In the genomic region with DNA sequence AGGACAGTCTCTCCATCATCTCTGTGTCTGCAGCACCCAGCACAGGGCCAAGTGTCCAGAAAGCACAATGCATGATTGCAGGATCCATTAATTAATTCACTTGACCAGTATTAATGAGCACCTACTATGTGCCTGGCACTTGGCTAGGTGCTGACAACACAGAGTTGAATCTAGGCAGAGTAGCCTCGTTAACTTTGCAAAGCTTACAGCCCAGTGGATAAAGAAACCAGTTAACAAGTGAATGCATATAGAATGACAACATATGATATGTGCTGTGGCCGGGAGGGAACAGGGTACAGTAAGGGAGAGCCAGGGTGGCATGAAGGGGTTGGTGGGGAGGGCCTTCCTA, we compare ENCODE assay signal across 19 cellular contexts. TPM values are rescaled to one million over a fixed set of nuclear protein-coding genes. Genes with fewer than 3 reads are reported as not detected.
A peak's percentile ranks its signal among the peaks of the same experiment; 100 is the strongest.
DNase-seq lines count a peak whose midpoint lies in the region; ATAC-seq, FAIRE-seq and TF ChIP-seq lines count a peak whose summit lies in the region.
"Had no signal": no experiment of that assay in that cellular context is flagged by ENCODE, and none has a peak within 500 bp of the region (broad histone marks: within the 10 kb centered on the region; RNA-seq: fewer than 3 reads in every experiment).

No MANE protein-coding gene starts in this region.

- in situ Hi-C loops in HepG2 (cut with HindIII; ENCODE audit: extremely low pct_ligation_motif_present, low pct_unique_long_range_greater_than_20kb), result no loop called here

- 83 to 89% methylated on average over 2 of the region's 2 CpGs for WGBS in heart right ventricle, 2 donors
- 47% methylated on average over 2 of the region's 2 CpGs for WGBS in HepG2 (ENCODE audit: low lambda C conversion rate)
- WGBS in sigmoid colon, 2 donors, result 87 to 89% methylated on average over 2 of the region's 2 CpGs
- 91 to 92% methylated on average over 2 of the region's 2 CpGs for WGBS in thyroid gland, 2 donors
- 88% methylated on average over 2 of the region's 2 CpGs for WGBS in prostate gland

- H4K20me1 ChIP-seq in HepG2 (ENCODE audit: insufficient read depth, low read length), result no peaks in the 10 kb centered on the region

- no peaks in the 10 kb centered on the region for H3K79me2 ChIP-seq in HepG2 (ENCODE audit: insufficient read depth, low read length)

- ATAC-seq in heart right ventricle (no peak), HepG2 (no peak)

- TF ChIP-seq CTCF in heart right ventricle (IDR thresholded peaks at IDR 0.05), result no peak
- no peak for TF ChIP-seq CTCF in HepG2 (CRISPR knock-in tag; IDR thresholded peaks at IDR 0.05)
- TF ChIP-seq CTCF in sigmoid colon (IDR thresholded peaks at IDR 0.05), result no peak
- no peak for TF ChIP-seq CTCF in uterus (IDR thresholded peaks at IDR 0.05)
- no peak for TF ChIP-seq CTCF in thyroid gland (IDR thresholded peaks at IDR 0.05)
- TF ChIP-seq CTCF in prostate gland (IDR thresholded peaks at IDR 0.05), result no peak

- no peak overlapping the region for H2AFZ ChIP-seq in HepG2 (ENCODE audit: low read length)

- H3K9me3 ChIP-seq in heart right ventricle (no peaks in the 10 kb centered on the region), HepG2 (ENCODE audit: low read length) (no peaks in the 10 kb centered on the region), sigmoid colon (no peaks in the 10 kb centered on the region), uterus (no peaks in the 10 kb centered on the region), thyroid gland (no peaks in the 10 kb centered on the region), prostate gland (no peaks in the 10 kb centered on the region)

- H3K4me1 ChIP-seq in heart right ventricle, result peaks cover 0 to 26% (median 0%) of the 10 kb centered on the region in 9 donors
- peaks cover 77% of the 10 kb centered on the region for H3K4me1 ChIP-seq in HepG2 (ENCODE audit: insufficient read depth, low read length)
- peaks cover 0 to 82% (median 52%) of the 10 kb centered on the region in 4 donors for H3K4me1 ChIP-seq in sigmoid colon
- peaks cover 0 to 5% of the 10 kb centered on the region in 2 donors for H3K4me1 ChIP-seq in uterus
- H3K4me1 ChIP-seq in thyroid gland, result no peaks in the 10 kb centered on the region
- H3K4me1 ChIP-seq in prostate gland (replicated peaks), result no peaks in the 10 kb centered on the region

- H3K27me3 ChIP-seq in heart right ventricle, result no peaks in the 10 kb centered on the region
- peaks cover 3 to 5% of the 10 kb centered on the region in 2 experiments; a peak in 3 of 5 replicates for H3K27me3 ChIP-seq in HepG2 (ENCODE audit: control insufficient read depth in 1 of 2, insufficient read depth in 2 of 2, low read length in 2 of 2)
- H3K27me3 ChIP-seq in sigmoid colon, result no peaks in the 10 kb centered on the region
- no peaks in the 10 kb centered on the region for H3K27me3 ChIP-seq in uterus
- no peaks in the 10 kb centered on the region for H3K27me3 ChIP-seq in thyroid gland
- H3K27me3 ChIP-seq in prostate gland (replicated peaks; ENCODE audit: insufficient read depth), result no peaks in the 10 kb centered on the region

- peak overlapping the region in 2 of 10 donors; percentile 35 to 65 for H3K27ac ChIP-seq in heart right ventricle
- H3K27ac ChIP-seq in HepG2 (ENCODE audit: extremely low read length, insufficient read depth, low read length), result peak overlapping the region; percentile 19
- peak overlapping the region; percentile 49 to 92 (median 83) for H3K27ac ChIP-seq in sigmoid colon
- H3K27ac ChIP-seq in uterus, result peak overlapping the region; percentile 75 to 89
- no peak overlapping the region for H3K27ac ChIP-seq in thyroid gland
- H3K27ac ChIP-seq in prostate gland, result no peak overlapping the region
- H3K27ac ChIP-seq: 22Rv1, KMS-11 had no signal

- H3K9ac ChIP-seq in HepG2 (ENCODE audit: insufficient read depth, low read depth, low read length), result no peak overlapping the region
- H3K9ac ChIP-seq: KMS-11 had no signal

- peak overlapping the region; percentile 40 for H3K4me2 ChIP-seq in HepG2 (ENCODE audit: low read depth, low read length)
- H3K4me2 ChIP-seq: KMS-11 had no signal

- no peaks in the 10 kb centered on the region for H3K36me3 ChIP-seq in heart right ventricle
- H3K36me3 ChIP-seq in HepG2 (replicated peaks in 1 of 2; ENCODE audit: control insufficient read depth in 1 of 2, insufficient read depth in 2 of 2, low read length in 2 of 2), result no peaks in the 10 kb centered on the region
- no peaks in the 10 kb centered on the region for H3K36me3 ChIP-seq in sigmoid colon
- no peaks in the 10 kb centered on the region for H3K36me3 ChIP-seq in uterus
- H3K36me3 ChIP-seq in thyroid gland, result no peaks in the 10 kb centered on the region
- no peaks in the 10 kb centered on the region for H3K36me3 ChIP-seq in prostate gland

- DNase-seq in cardiac septum (ENCODE audit: low spot score) (peak; percentile 43), heart right ventricle (no peak), HepG2 (ENCODE audit: low spot score) (no peak), sigmoid colon (peak; percentile 63), uterus (peak in 1 of 2 donors; percentile 6), thyroid gland (no peak), prostate gland (ENCODE audit: low spot score) (no peak), NCI-H1105 treated with DMSO at 0.1 percent for 48 hours (lab: John Stamatoyannopoulos, UW) (no peak)
- DNase-seq: DMS79 treated with DMSO at 0.1 percent for 48 hours; MV-4-11; NCI-H1417; NCI-H187; NCI-H2107; NCI-H510A; NCI-H748 treated with DMSO at 0.1 percent for 48 hours; NK-92 treated with Interleukin-12 subunit alpha and Interleukin-12 subunit beta, amount 100 ng/mL, for 24 hours had no signal

- POLR2A ChIA-PET in HepG2 (lab: Yijun Ruan, JAX), result interaction anchor here (0.9 to 2.9 kb wide), 6 partner anchors 10 to 51 kb away, joined by 3 to 16 read pairs (median 6); no protein-coding TSS in a partner anchor

- TF ChIP-seq RAD21 in HepG2 (CRISPR knock-in tag; IDR thresholded peaks at IDR 0.05), result no peak

- CTCF ChIA-PET in HepG2 (lab: Yijun Ruan, JAX; ENCODE audit: low intra/inter-chr PET ratio, low total read pairs), result no interaction called here

- FAIRE-seq in HepG2 (lab: Jason Lieb, UNC), result no peak
- FAIRE-seq: RCC 7860 had no signal

- BruUV-seq in HepG2 (replicated peaks; lab: Mats Ljungman, UMichigan), result no TSS peak

- no peak for TF ChIP-seq POLR2A in HepG2 (IDR thresholded peaks at IDR 0.05; ENCODE audit: insufficient read depth in 1 of 2, low read depth in 2 of 2, low read length in 2 of 2)
- TF ChIP-seq POLR2A in sigmoid colon (IDR thresholded peaks at IDR 0.05), result no peak
- TF ChIP-seq POLR2A in uterus (IDR thresholded peaks at IDR 0.05), result no peak
- no peak for TF ChIP-seq POLR2A in thyroid gland (IDR thresholded peaks at IDR 0.05)
- no peak for TF ChIP-seq POLR2A in prostate gland (IDR thresholded peaks at IDR 0.05)

- H3K4me3 ChIP-seq in heart right ventricle (no peak overlapping the region), HepG2 (replicated peaks in 1 of 3; ENCODE audit: insufficient read depth in 1 of 3, low read depth in 2 of 3, low read length in 3 of 3) (no peak overlapping the region), sigmoid colon (no peak overlapping the region), uterus (no peak overlapping the region), thyroid gland (replicated peaks in 1 of 3) (no peak overlapping the region), prostate gland (no peak overlapping the region)

- intact Hi-C loops in cardiac septum (cut with DNase I), result no loop called here
- intact Hi-C loops in heart right ventricle (cut with DNase I), result no loop called here
- intact Hi-C loops in HepG2 (cut with micrococcal nuclease; ENCODE audit: unreplicated experiment), result no loop called here
- intact Hi-C loops in sigmoid colon (cut with DNase I), result no loop called here
- intact Hi-C loops in uterus (cut with DNase I; ENCODE audit: low total_unique reads), result no loop called here
- intact Hi-C loops in thyroid gland (cut with DNase I), result no loop called here
- intact Hi-C loops in prostate gland (cut with DNase I), result no loop called here

- TF ChIP-seq EP300 in HepG2 (IDR thresholded peaks at IDR 0.05; ENCODE audit: low read depth in 2 of 2, low read length in 2 of 2), result no peak
- no peak for TF ChIP-seq EP300 in HepG2 (CRISPR knock-in tag; IDR thresholded peaks at IDR 0.05; ENCODE audit: borderline replicate concordance)
- no peak for TF ChIP-seq EP300 in sigmoid colon (IDR thresholded peaks at IDR 0.05)

RNA-seq across cellular contexts. Expression of a gene that starts 10.9 kb away (rescaled TPM):
- total RNA-seq in cardiac septum (0.43 TPM), heart right ventricle (1 to 10 TPM in 1 of 10 donors, under 1 TPM in 9; 0.12 to 2.0 (median 0.42) TPM), HepG2 (2016; rRNA removed; fragmentation: Illumina TruSeq; extraction: Trizol) (0.04 TPM in 1 of 2 replicates, not detected in the other), sigmoid colon (under 1 TPM in 3 of 4 donors, not detected in 1; 0.16 to 0.83 (median 0.54) TPM), uterus (under 1 TPM in 1 of 4 donors, not detected in 3; 0.24 TPM), thyroid gland (under 1 TPM in 3 of 4 donors, not detected in 1; 0.13 to 0.33 (median 0.20) TPM), prostate gland (1 to 10 TPM in 1 of 2 donors, not detected in 1; 1.8 TPM)
- polyA plus RNA-seq in heart right ventricle (under 1 TPM; 0.04 to 0.66 TPM), HepG2 (2011; rRNA removed) (2.0 and 4.8 TPM in 2 replicates), sigmoid colon (1 to 10 TPM in 2 of 3 donors, under 1 TPM in 1; 0.86 to 1.6 (median 1.2) TPM)
- total RNA-seq in HepG2 (2016; cell fraction: cytosol; rRNA removed; fragmentation: Illumina TruSeq; extraction: Trizol; ENCODE audit: low read depth), result 0.10 TPM in 1 of 2 replicates, not detected in the other
- total RNA-seq in HepG2 (2016; cell fraction: insoluble cytoplasmic fraction; rRNA removed; fragmentation: Illumina TruSeq; extraction: Trizol), result 0.10 TPM in 1 of 2 replicates, not detected in the other
- not detected in 2 replicates for total RNA-seq in HepG2 (2016; cell fraction: membrane; rRNA removed; fragmentation: Illumina TruSeq; extraction: Trizol)
- total RNA-seq in HepG2 (2016; cell fraction: nucleus; rRNA removed; fragmentation: Illumina TruSeq; extraction: Trizol), result not detected in 2 replicates
- 1.7 and 1.9 TPM in 2 replicates for polyA plus RNA-seq in HepG2 (2011; cell fraction: cytosol; rRNA removed)
- 10.0 and 14.8 TPM in 2 replicates for polyA plus RNA-seq in HepG2 (2011; cell fraction: nucleus; rRNA removed)
- 8.9 and 11.0 TPM in 2 replicates for polyA plus RNA-seq in HepG2 (2012)
- polyA plus RNA-seq in HepG2 (2016; cell fraction: cytosol; fragmentation: Illumina TruSeq; extraction: Trizol; ENCODE audit: low read depth), result not detected in 2 replicates
- polyA plus RNA-seq in HepG2 (2016; cell fraction: insoluble cytoplasmic fraction; fragmentation: Illumina TruSeq; extraction: Trizol; ENCODE audit: low read depth), result not detected in 2 replicates
- polyA plus RNA-seq in HepG2 (2016; cell fraction: membrane; fragmentation: Illumina TruSeq; extraction: Trizol; ENCODE audit: low read depth), result 0.07 TPM in 1 of 2 replicates, not detected in the other
- not detected in 2 replicates for polyA plus RNA-seq in HepG2 (2016; cell fraction: nucleus; fragmentation: Illumina TruSeq; extraction: Trizol; ENCODE audit: insufficient read depth, low read depth)
- 2.1 TPM in 1 of 2 replicates, not detected in the other for polyA minus RNA-seq in HepG2 (2011; rRNA and poly(A)+ RNA removed; ENCODE audit: low replicate concordance)
- 0.70 and 0.99 TPM in 2 replicates for polyA minus RNA-seq in HepG2 (2011; cell fraction: cytosol; rRNA and poly(A)+ RNA removed)
- 0.77 and 2.1 TPM in 2 replicates for polyA minus RNA-seq in HepG2 (2011; cell fraction: nucleus; rRNA and poly(A)+ RNA removed)

Comparison
In these comparisons a context has a peak if more than half of its experiments do, and no peak if none do; other contexts are left out.
1. DNase-seq: peak in cardiac septum (single experiment) and sigmoid colon (single experiment); none in heart right ventricle (0 of 2), HepG2 (single experiment), thyroid gland (0 of 2), prostate gland (single experiment) and NCI-H1105 treated with DMSO at 0.1 percent for 48 hours (single experiment).
2. H3K27ac ChIP-seq: peak in HepG2 (single experiment), sigmoid colon (4 of 4) and uterus (2 of 2); none in thyroid gland (0 of 3) and prostate gland (0 of 2).